ENCODE assay signal across 23 cellular contexts in genomic region chr1:70656371-70656770, GRCh38.
"Had no signal": no experiment of that assay in that cellular context is flagged by ENCODE, and none has a peak within 500 bp of the region (broad histone marks: within the 10 kb centered on the region; RNA-seq: fewer than 3 reads in every experiment).

No MANE protein-coding gene starts in this region.

- FAIRE-seq: TTC549 had no signal

- H3K4me3 ChIP-seq: ovary, right lobe of liver, testis, transverse colon had no signal

- H3K27ac ChIP-seq: ovary, right lobe of liver, testis, transverse colon, VCaP had no signal

- H3K27me3 ChIP-seq: ovary, right lobe of liver, testis, transverse colon had no signal

- H3K9me3 ChIP-seq: ovary, right lobe of liver, testis, transverse colon had no signal

- H3K4me1 ChIP-seq: testis, transverse colon had no signal

- H3K36me3 ChIP-seq: ovary, right lobe of liver, transverse colon had no signal

- ATAC-seq: effector memory CD8-positive, alpha-beta T cell; naive thymus-derived CD4-positive, alpha-beta T cell; right lobe of liver; stimulated activated naive CD8-positive, alpha-beta T cell treated with anti-CD3 and anti-CD28 coated beads, Interleukin-15, Interleukin-2, amounts not matched to agents 100 U/mL and 50 U/mL, for 24 hours had no signal

- DNase-seq: activated CD4-positive, alpha-beta memory T cell treated with anti-CD3 and anti-CD28 coated beads for 36 hours; activated CD4-positive, alpha-beta T cell treated with anti-CD3 and anti-CD28 coated beads for 4 hours; activated CD8-positive, alpha-beta memory T cell treated with anti-CD3 and anti-CD28 coated beads, Interleukin-2, amount 50 U/mL, for 48 hours; activated gamma-delta T cell; activated naive CD4-positive, alpha-beta T cell treated with anti-CD3 and anti-CD28 coated beads, Interleukin-2, amount 10 ng/mL, durations not matched to agents 7 days and 5 days; activated naive CD8-positive, alpha-beta T cell treated with anti-CD3 and anti-CD28 coated beads, Interleukin-2, amount 10 ng/mL, durations not matched to agents 7 days and 5 days; activated T-cell treated with anti-CD3 and anti-CD28 coated beads, Interleukin-2, amount 50 U/mL, for 24 hours; amniotic stem cell; caudate nucleus; cortex of kidney; effector memory CD8-positive, alpha-beta T cell; head of caudate nucleus; hypothalamus; naive thymus-derived CD4-positive, alpha-beta T cell; ovary; right lobe of liver; stimulated activated CD4-positive, alpha-beta T cell treated with anti-CD3 and anti-CD28 coated beads, Interleukin-2, amount 100 ng/mL, for 48 hours; stimulated activated naive CD8-positive, alpha-beta T cell treated with anti-CD3 and anti-CD28 coated beads, Interleukin-15, Interleukin-2, amounts not matched to agents 100 U/mL and 50 U/mL, for 24 hours; T-helper 9 cell; testis; transverse colon had no signal
